ENCODE assay signal across 8 cellular contexts in genomic region chr14:44166611-44167010, GRCh38.
"Had no signal": no experiment of that assay in that cellular context is flagged by ENCODE, and none has a peak within 500 bp of the region (broad histone marks: within the 10 kb centered on the region; RNA-seq: fewer than 3 reads in every experiment).

No MANE protein-coding gene starts in this region.

- ATAC-seq: GM12878 had no signal

- DNase-seq: GDM1, GF-D8 had no signal

- FAIRE-seq: G401.6, GM12878, GM12891, GM12892, GM18507, GM19239 had no signal

- H3K4me3 ChIP-seq: GM12878 had no signal
